In genomic region chr10:79781584-79781983, GRCh38 we compare ENCODE assay signal across 8 cellular contexts. TPM values are rescaled to one million over a fixed set of nuclear protein-coding genes. Genes with fewer than 3 reads are reported as not detected.
"Had no signal": no experiment of that assay in that cellular context is flagged by ENCODE, and none has a peak within 500 bp of the region (broad histone marks: within the 10 kb centered on the region; RNA-seq: fewer than 3 reads in every experiment).

No MANE protein-coding gene starts in this region.

RNA-seq across cellular contexts. Expression of gene NUTM2E, which starts 45.0 kb away (rescaled TPM):
- total RNA-seq: dermis microvascular lymphatic vessel endothelial cell, esophagus mucosa, gastrocnemius medialis, left cardiac atrium, left ventricle myocardium inferior, lower lobe of right lung, lung microvascular endothelial cell, mesenteric fat pad had no signal
